Comparison of ENCODE assay signal across 8 cellular contexts in the genomic region with DNA sequence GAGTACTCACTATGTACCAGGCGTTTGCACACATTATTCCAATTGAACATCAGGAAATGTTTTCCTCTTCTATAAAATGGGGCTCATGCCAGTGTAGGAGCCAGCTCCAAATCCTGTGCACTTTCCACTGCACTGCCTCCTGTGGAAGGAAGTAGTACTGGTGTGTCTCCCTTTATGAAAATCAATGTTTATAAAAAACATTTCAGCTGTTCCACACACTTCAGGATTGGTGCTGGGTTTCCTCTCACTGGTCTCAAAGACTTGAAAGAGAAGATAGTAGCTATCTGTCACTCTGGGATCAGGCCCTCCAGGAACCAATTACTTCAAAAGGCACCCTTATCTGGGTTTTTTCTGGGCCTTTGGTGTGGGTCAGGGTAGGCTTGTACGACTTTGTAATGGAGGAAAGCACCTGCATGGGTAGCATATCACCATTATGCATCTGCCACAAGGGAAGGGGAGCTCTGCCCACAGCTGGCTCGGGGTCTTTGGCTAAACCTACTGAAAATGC. TPM values are rescaled to one million over a fixed set of nuclear protein-coding genes. Genes with fewer than 3 reads are reported as not detected.
A peak's percentile ranks its signal among the peaks of the same experiment; 100 is the strongest.
DNase-seq lines count a peak whose midpoint lies in the region; ATAC-seq and TF ChIP-seq lines count a peak whose summit lies in the region.

No MANE protein-coding gene starts in this region.

- H3K27ac ChIP-seq in adrenal gland (no peak overlapping the region), liver (ENCODE audit: low read depth in 1 of 2, low read length in 2 of 2) (no peak overlapping the region)

- H3K4me1 ChIP-seq in adrenal gland (replicated peaks in 1 of 2) (no peaks in the 10 kb centered on the region), liver (ENCODE audit: control insufficient read depth in 4 of 4, insufficient read depth in 4 of 4, low read length in 3 of 4) (no peaks in the 10 kb centered on the region)

- no peak for ATAC-seq in GM18517 (IDR thresholded peaks at IDR 0.05; ENCODE audit: unreplicated experiment)
- no peak for ATAC-seq in HG02588 (IDR thresholded peaks at IDR 0.05; ENCODE audit: unreplicated experiment)
- ATAC-seq in GM21825 (IDR thresholded peaks at IDR 0.05; ENCODE audit: unreplicated experiment) = no peak

- WGBS in adrenal gland, 4 donors = 64 to 79% (median 75%) methylated on average over 2 to 3 of the region's 3 CpGs
- 84% methylated on average over 3 of the region's 3 CpGs for WGBS in liver

- DNase-seq in Ammon's horn (ENCODE audit: low spot score) (peak; percentile 13), HFF-Myc (ENCODE audit: extremely low read depth, low read depth) (peak; percentile 15), adrenal gland (peak in 2 of 7 donors; percentile 14 to 22), superior temporal gyrus (ENCODE audit: extremely low spot score) (no peak)

- H3K36me3 ChIP-seq in adrenal gland (replicated peaks in 1 of 2) (peaks cover 0 to 68% of the 10 kb centered on the region in 2 donors), liver (ENCODE audit: control insufficient read depth in 4 of 4, insufficient read depth in 3 of 4, low read depth in 1 of 4, low read length in 3 of 4) (peaks cover 0 to 26% (median 19%) of the 10 kb centered on the region in 4 donors)

- H3K4me3 ChIP-seq in HFF-Myc (replicated peaks; ENCODE audit: low read depth, low read length) (no peak overlapping the region), adrenal gland (no peak overlapping the region), liver (ENCODE audit: low read depth in 1 of 3, low read length in 3 of 3) (no peak overlapping the region)

- H3K9me3 ChIP-seq in adrenal gland (replicated peaks in 1 of 3) = no peaks in the 10 kb centered on the region
- no peaks in the 10 kb centered on the region for H3K9me3 ChIP-seq in liver (ENCODE audit: control insufficient read depth in 4 of 4, low read length in 3 of 4)

- H3K27me3 ChIP-seq in adrenal gland (no peaks in the 10 kb centered on the region), liver (ENCODE audit: control insufficient read depth in 4 of 4, insufficient read depth in 4 of 4, low read length in 3 of 4) (no peaks in the 10 kb centered on the region)

- intact Hi-C loops in adrenal gland (cut with DNase I) = no loop called here

- no peak overlapping the region for H3K9ac ChIP-seq in liver (ENCODE audit: low read depth in 1 of 2, low read length in 2 of 2)

- TF ChIP-seq CTCF in HFF-Myc (IDR thresholded peaks at IDR 0.05; ENCODE audit: low read depth, low read length, missing control alignments) = peak; percentile 49
- peak; percentile 32 to 45 (median 39) for TF ChIP-seq CTCF in adrenal gland (IDR thresholded peaks at IDR 0.05)
- peak; percentile 48 for TF ChIP-seq CTCF in liver (IDR thresholded peaks at IDR 0.05; ENCODE audit: low read depth, low read length, missing input control)

- no peak for TF ChIP-seq POLR2A in adrenal gland (IDR thresholded peaks at IDR 0.05)

- TF ChIP-seq RAD21 in liver (IDR thresholded peaks at IDR 0.05) = peak; percentile 45 to 72

TF ChIP-seq in liver, 16 proteins besides CTCF, POLR2A, EP300 and RAD21:
- TF ChIP-seq FOXA2 (IDR thresholded peaks at IDR 0.05) = no peak
- TF ChIP-seq, protein P1, sequence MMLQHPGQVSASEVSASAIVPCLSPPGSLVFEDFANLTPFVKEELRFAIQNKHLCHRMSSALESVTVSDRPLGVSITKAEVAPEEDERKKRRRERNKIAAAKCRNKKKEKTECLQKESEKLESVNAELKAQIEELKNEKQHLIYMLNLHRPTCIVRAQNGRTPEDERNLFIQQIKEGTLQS (IDR thresholded peaks at IDR 0.05) = no peak
- no peak for TF ChIP-seq GABPA (IDR thresholded peaks at IDR 0.05 in 1 of 2, conservative IDR thresholded peaks at IDR 0.05 in 1 of 2)
- no peak for TF ChIP-seq HNF4A (conservative IDR thresholded peaks at IDR 0.05)
- no peak for TF ChIP-seq TAF1 (conservative IDR thresholded peaks at IDR 0.05)
- no peak for TF ChIP-seq HNF4G (IDR thresholded peaks at IDR 0.05)
- no peak for TF ChIP-seq YY1 (IDR thresholded peaks at IDR 0.05)
- TF ChIP-seq SP1 (IDR thresholded peaks at IDR 0.05) = no peak
- TF ChIP-seq, protein P2, sequence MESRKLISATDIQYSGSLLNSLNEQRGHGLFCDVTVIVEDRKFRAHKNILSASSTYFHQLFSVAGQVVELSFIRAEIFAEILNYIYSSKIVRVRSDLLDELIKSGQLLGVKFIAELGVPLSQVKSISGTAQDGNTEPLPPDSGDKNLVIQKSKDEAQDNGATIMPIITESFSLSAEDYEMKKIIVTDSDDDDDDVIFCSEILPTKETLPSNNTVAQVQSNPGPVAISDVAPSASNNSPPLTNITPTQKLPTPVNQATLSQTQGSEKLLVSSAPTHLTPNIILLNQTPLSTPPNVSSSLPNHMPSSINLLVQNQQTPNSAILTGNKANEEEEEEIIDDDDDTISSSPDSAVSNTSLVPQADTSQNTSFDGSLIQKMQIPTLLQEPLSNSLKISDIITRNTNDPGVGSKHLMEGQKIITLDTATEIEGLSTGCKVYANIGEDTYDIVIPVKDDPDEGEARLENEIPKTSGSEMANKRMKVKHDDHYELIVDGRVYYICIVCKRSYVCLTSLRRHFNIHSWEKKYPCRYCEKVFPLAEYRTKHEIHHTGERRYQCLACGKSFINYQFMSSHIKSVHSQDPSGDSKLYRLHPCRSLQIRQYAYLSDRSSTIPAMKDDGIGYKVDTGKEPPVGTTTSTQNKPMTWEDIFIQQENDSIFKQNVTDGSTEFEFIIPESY (IDR thresholded peaks at IDR 0.05) = no peak
- TF ChIP-seq, protein P3, sequence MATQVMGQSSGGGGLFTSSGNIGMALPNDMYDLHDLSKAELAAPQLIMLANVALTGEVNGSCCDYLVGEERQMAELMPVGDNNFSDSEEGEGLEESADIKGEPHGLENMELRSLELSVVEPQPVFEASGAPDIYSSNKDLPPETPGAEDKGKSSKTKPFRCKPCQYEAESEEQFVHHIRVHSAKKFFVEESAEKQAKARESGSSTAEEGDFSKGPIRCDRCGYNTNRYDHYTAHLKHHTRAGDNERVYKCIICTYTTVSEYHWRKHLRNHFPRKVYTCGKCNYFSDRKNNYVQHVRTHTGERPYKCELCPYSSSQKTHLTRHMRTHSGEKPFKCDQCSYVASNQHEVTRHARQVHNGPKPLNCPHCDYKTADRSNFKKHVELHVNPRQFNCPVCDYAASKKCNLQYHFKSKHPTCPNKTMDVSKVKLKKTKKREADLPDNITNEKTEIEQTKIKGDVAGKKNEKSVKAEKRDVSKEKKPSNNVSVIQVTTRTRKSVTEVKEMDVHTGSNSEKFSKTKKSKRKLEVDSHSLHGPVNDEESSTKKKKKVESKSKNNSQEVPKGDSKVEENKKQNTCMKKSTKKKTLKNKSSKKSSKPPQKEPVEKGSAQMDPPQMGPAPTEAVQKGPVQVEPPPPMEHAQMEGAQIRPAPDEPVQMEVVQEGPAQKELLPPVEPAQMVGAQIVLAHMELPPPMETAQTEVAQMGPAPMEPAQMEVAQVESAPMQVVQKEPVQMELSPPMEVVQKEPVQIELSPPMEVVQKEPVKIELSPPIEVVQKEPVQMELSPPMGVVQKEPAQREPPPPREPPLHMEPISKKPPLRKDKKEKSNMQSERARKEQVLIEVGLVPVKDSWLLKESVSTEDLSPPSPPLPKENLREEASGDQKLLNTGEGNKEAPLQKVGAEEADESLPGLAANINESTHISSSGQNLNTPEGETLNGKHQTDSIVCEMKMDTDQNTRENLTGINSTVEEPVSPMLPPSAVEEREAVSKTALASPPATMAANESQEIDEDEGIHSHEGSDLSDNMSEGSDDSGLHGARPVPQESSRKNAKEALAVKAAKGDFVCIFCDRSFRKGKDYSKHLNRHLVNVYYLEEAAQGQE (IDR thresholded peaks at IDR 0.05) = no peak
- TF ChIP-seq JUND (IDR thresholded peaks at IDR 0.05) = no peak
- TF ChIP-seq RXRA (IDR thresholded peaks at IDR 0.05) = no peak
- no peak for TF ChIP-seq FOXA1 (IDR thresholded peaks at IDR 0.05)
- TF ChIP-seq, protein P4, sequence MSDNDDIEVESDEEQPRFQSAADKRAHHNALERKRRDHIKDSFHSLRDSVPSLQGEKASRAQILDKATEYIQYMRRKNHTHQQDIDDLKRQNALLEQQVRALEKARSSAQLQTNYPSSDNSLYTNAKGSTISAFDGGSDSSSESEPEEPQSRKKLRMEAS (IDR thresholded peaks at IDR 0.05) = no peak
- TF ChIP-seq EGR1 (IDR thresholded peaks at IDR 0.05; ENCODE audit: low read depth in 2 of 2) = no peak
- TF ChIP-seq NR2F2 (IDR thresholded peaks at IDR 0.05) = no peak

RNA-seq across cellular contexts. Expression of a gene that starts 32.5 kb away (rescaled TPM):
- total RNA-seq in adrenal gland (10 to 100 TPM; 23.8 to 93.2 (median 59.6) TPM), liver (10 to 100 TPM; 30.2 to 42.8 TPM)
- polyA plus RNA-seq in adrenal gland (100 to 1,000 TPM in 1 of 3 donors, 10 to 100 TPM in 2; 16.5 to 108 (median 21.7) TPM), liver (10 to 100 TPM; 25.9 to 48.2 TPM)
